Comparison of ENCODE assay signal across 19 cellular contexts in the genomic region with DNA sequence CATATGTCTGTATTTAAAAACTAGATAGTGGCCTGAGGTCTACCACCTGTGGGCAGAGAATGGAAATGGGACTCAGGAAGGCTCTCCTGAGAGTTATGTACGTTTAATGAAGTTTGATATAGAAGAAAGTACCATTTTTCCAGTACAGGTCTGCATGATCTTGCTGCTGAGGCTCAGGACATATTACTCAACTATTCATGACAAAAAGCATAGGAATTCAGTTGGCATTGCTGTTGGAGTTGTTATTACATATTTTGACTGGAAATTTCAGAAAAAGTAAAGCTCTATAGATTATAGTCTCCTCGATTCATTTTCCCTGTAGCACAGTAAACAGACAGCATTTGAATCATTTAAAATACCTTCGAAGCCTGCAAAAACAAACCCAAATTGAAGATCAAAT.
DNase-seq lines count a peak whose midpoint lies in the region; ATAC-seq and TF ChIP-seq lines count a peak whose summit lies in the region.
"Had no signal": no experiment of that assay in that cellular context is flagged by ENCODE, and none has a peak within 500 bp of the region (broad histone marks: within the 10 kb centered on the region; RNA-seq: fewer than 3 reads in every experiment).

No MANE protein-coding gene starts in this region.

- H4K20me1 ChIP-seq in osteoblast (ENCODE audit: insufficient read depth, low read length): no peaks in the 10 kb centered on the region

- ATAC-seq in body of pancreas: no peak
- no peak for ATAC-seq in upper lobe of left lung (ENCODE audit: low FRiP score in 2 of 2)
- ATAC-seq: heart right ventricle, Panc1 had no signal

- H3K79me2 ChIP-seq in osteoblast (ENCODE audit: insufficient read depth, low read length): no peaks in the 10 kb centered on the region

- TF ChIP-seq EP300 in upper lobe of left lung (IDR thresholded peaks at IDR 0.05): no peak

- TF ChIP-seq POLR2A in body of pancreas (IDR thresholded peaks at IDR 0.05) (no peak), upper lobe of left lung (IDR thresholded peaks at IDR 0.05) (no peak)

- H3K9me3 ChIP-seq in osteoblast (ENCODE audit: low read depth, low read length) (no peaks in the 10 kb centered on the region), body of pancreas (no peaks in the 10 kb centered on the region), upper lobe of left lung (no peaks in the 10 kb centered on the region)
- H3K9me3 ChIP-seq: Caco-2, heart right ventricle, MG63, testis had no signal

- intact Hi-C loops in body of pancreas (cut with DNase I): no loop called here

- H3K27me3 ChIP-seq in osteoblast (ENCODE audit: insufficient read depth, low read length) (no peaks in the 10 kb centered on the region), H7 (ENCODE audit: control insufficient read depth, insufficient read depth, low read length) (no peaks in the 10 kb centered on the region), body of pancreas (no peaks in the 10 kb centered on the region), upper lobe of left lung (no peaks in the 10 kb centered on the region)
- H3K27me3 ChIP-seq: heart right ventricle, MG63, testis had no signal

- no peak overlapping the region for H2AFZ ChIP-seq in osteoblast (ENCODE audit: low read length)

- H3K4me2 ChIP-seq in osteoblast (ENCODE audit: insufficient read depth, low read length): peak overlapping the region; percentile 51

- no peak for TF ChIP-seq CTCF in choroid plexus epithelial cell (conservative IDR thresholded peaks at IDR 0.05; ENCODE audit: low read depth, low read length)
- no peak for TF ChIP-seq CTCF in osteoblast (IDR thresholded peaks at IDR 0.05; ENCODE audit: extremely low read depth, low read depth, low read length)
- no peak for TF ChIP-seq CTCF in body of pancreas (IDR thresholded peaks at IDR 0.05)
- no peak for TF ChIP-seq CTCF in upper lobe of left lung (IDR thresholded peaks at IDR 0.05)

- in situ Hi-C loops in ACHN (cut with HindIII; ENCODE audit: low pct_ligation_motif_present, low pct_unique_long_range_greater_than_20kb, low sequenced_read_pairs): no loop called here

- H3K27ac ChIP-seq in osteoblast (ENCODE audit: low read depth, low read length): no peak overlapping the region
- no peak overlapping the region for H3K27ac ChIP-seq in body of pancreas
- H3K27ac ChIP-seq in upper lobe of left lung: no peak overlapping the region
- H3K27ac ChIP-seq: heart right ventricle, testis had no signal

- no peak overlapping the region for H3K4me3 ChIP-seq in choroid plexus epithelial cell (ENCODE audit: low read depth, low read length)
- H3K4me3 ChIP-seq in osteoblast (ENCODE audit: insufficient read depth, low read length): no peak overlapping the region
- no peak overlapping the region for H3K4me3 ChIP-seq in H7 (ENCODE audit: insufficient read depth, low read depth, low read length)
- H3K4me3 ChIP-seq in body of pancreas: no peak overlapping the region
- H3K4me3 ChIP-seq in upper lobe of left lung: no peak overlapping the region
- H3K4me3 ChIP-seq: heart right ventricle, MG63, testis had no signal

- H3K4me1 ChIP-seq in osteoblast (ENCODE audit: insufficient read depth, low read length) (peaks cover 18% of the 10 kb centered on the region), body of pancreas (peaks cover 6% of the 10 kb centered on the region), upper lobe of left lung (no peaks in the 10 kb centered on the region)
- H3K4me1 ChIP-seq: Caco-2, testis had no signal

- DNase-seq in AG20443 (ENCODE audit: low spot score) (peak; percentile 49), NCI-H226 (peak; percentile 36), choroid plexus epithelial cell (ENCODE audit: low read depth) (peak; percentile 78), osteoblast (ENCODE audit: insufficient read length, low spot score, missing footprints) (peak; percentile 47), H7 (no peak), body of pancreas (no peak), upper lobe of left lung (no peak), ACHN (no peak)
- DNase-seq: activated CD4-positive, alpha-beta memory T cell treated with anti-CD3 and anti-CD28 coated beads for 36 hours; activated naive CD4-positive, alpha-beta T cell treated with anti-CD3 and anti-CD28 coated beads for 36 hours; activated T-cell treated with anti-CD3 and anti-CD28 coated beads, Interleukin-2, amount 50 U/mL, for 1 hour; Caco-2; erythroblast; heart right ventricle; immature natural killer cell; MG63; NCI-H2227 treated with DMSO at 0.1 percent for 48 hours; testis had no signal

- WGBS in body of pancreas, 2 donors: 71 to 79% methylated on average over 3 of the region's 3 CpGs
- 78 to 83% methylated on average over 3 of the region's 3 CpGs for WGBS in upper lobe of left lung, 2 donors

- H3K36me3 ChIP-seq in osteoblast (ENCODE audit: insufficient read depth, low read length) (no peaks in the 10 kb centered on the region), H7 (replicated peaks; ENCODE audit: control insufficient read depth, insufficient read depth, low read length) (no peaks in the 10 kb centered on the region), body of pancreas (replicated peaks in 1 of 2; ENCODE audit: insufficient read depth in 1 of 2, low read depth in 2 of 2) (no peaks in the 10 kb centered on the region), upper lobe of left lung (no peaks in the 10 kb centered on the region)
- H3K36me3 ChIP-seq: heart right ventricle, MG63 had no signal

Comparison
In these comparisons a context has a peak if more than half of its experiments do, and no peak if none do; other contexts are left out.
1. DNase-seq: peak in AG20443 (single experiment), NCI-H226 (single experiment), choroid plexus epithelial cell (single experiment) and osteoblast (single experiment); none in H7 (single experiment), body of pancreas (0 of 4), upper lobe of left lung (0 of 2) and ACHN (single experiment).